In genomic region chr11:102312656-102313055, GRCh38 we compare ENCODE assay signal across 9 cellular contexts. TPM values are rescaled to one million over a fixed set of nuclear protein-coding genes. Genes with fewer than 3 reads are reported as not detected.
DNase-seq lines count a peak whose midpoint lies in the region; ATAC-seq, FAIRE-seq and TF ChIP-seq lines count a peak whose summit lies in the region.
"Had no signal": no experiment of that assay in that cellular context is flagged by ENCODE, and none has a peak within 500 bp of the region (broad histone marks: within the 10 kb centered on the region; RNA-seq: fewer than 3 reads in every experiment).

No MANE protein-coding gene starts in this region.

- intact Hi-C loops in activated T-helper 2 cell treated with anti-CD3 and anti-CD28 coated beads, Interferon-gamma antibody, Interleukin-2, Interleukin-4, amounts not matched to agents 10 μg/mL and 5 μg/mL and 100 μg/mL, durations not matched to agents 14 hours and 24 hours and 36 hours (cut with micrococcal nuclease) = loop anchor here (10.0 kb wide), 1 partner anchor 712 kb away; no protein-coding TSS in a partner anchor
- intact Hi-C loops in kidney (cut with DNase I) = no loop called here

- no peaks in the 10 kb centered on the region for H3K36me3 ChIP-seq in kidney (ENCODE audit: control insufficient read depth in 1 of 2, insufficient read depth in 2 of 2, low read length in 2 of 2)
- H3K36me3 ChIP-seq in tibial nerve = no peaks in the 10 kb centered on the region

- H3K27me3 Mint-ChIP-seq in activated T-cell treated with anti-CD3 and anti-CD28 coated beads, Interleukin-2, amount 50 U/mL, for 72 hours (ENCODE audit: low read depth) = no peaks in the 10 kb centered on the region
- no peaks in the 10 kb centered on the region for H3K27me3 Mint-ChIP-seq in activated T-helper 2 cell treated with anti-CD3 and anti-CD28 coated beads, Interferon-gamma antibody, Interleukin-2, Interleukin-4, amounts not matched to agents 10 μg/mL and 5 μg/mL and 100 μg/mL, durations not matched to agents 14 hours and 24 hours and 36 hours (ENCODE audit: low read depth)
- H3K27me3 Mint-ChIP-seq in progenitor cell of endocrine pancreas = peaks cover 8% of the 10 kb centered on the region

- peak overlapping the region in 1 of 2 donors; percentile 29 for H3K9ac ChIP-seq in kidney (ENCODE audit: low read length in 2 of 2)

- no peak for DNase-seq in activated T-cell treated with anti-CD3 and anti-CD28 coated beads, Interleukin-2, amount 50 U/mL, for 72 hours
- no peak for DNase-seq in activated T-cell treated with anti-CD3 and anti-CD28 coated beads, Interleukin-2, amount 50 U/mL, for 48 hours
- no peak for DNase-seq in activated T-helper 2 cell treated with anti-CD3 and anti-CD28 coated beads, Interferon-gamma antibody, Interleukin-2, Interleukin-4, amounts not matched to agents 10 μg/mL and 5 μg/mL and 100 μg/mL, durations not matched to agents 14 hours and 24 hours and 36 hours (ENCODE audit: low spot score)
- DNase-seq in kidney = no peak
- DNase-seq in tibial nerve (ENCODE audit: low spot score in 2 of 2) = no peak
- no peak for DNase-seq in HUDEP-2 (lab: John Stamatoyannopoulos, UW; ENCODE audit: unreplicated experiment in 76 of 76)
- no peak for DNase-seq in progenitor cell of endocrine pancreas (ENCODE audit: low spot score, unreplicated experiment)
- DNase-seq: activated CD4-positive, alpha-beta T cell treated with anti-CD3 and anti-CD28 coated beads for 1 hour had no signal

- ATAC-seq in activated T-cell treated with anti-CD3 and anti-CD28 coated beads, Interleukin-2, amount 50 U/mL, for 72 hours (replicated peaks in 1 of 2) = no peak
- ATAC-seq in HG02798 (IDR thresholded peaks at IDR 0.05; ENCODE audit: poor library complexity, unreplicated experiment) = no peak

- H3K4me3 ChIP-seq in kidney (ENCODE audit: low read length in 2 of 2) (peak overlapping the region in 1 of 2 donors; percentile 45), tibial nerve (peak overlapping the region in 3 of 4 donors; percentile 16 to 33 (median 16))

- peaks cover 0 to 2% of the 10 kb centered on the region in 2 donors for H3K9me3 Mint-ChIP-seq in activated T-cell treated with anti-CD3 and anti-CD28 coated beads, Interleukin-2, amount 50 U/mL, for 72 hours
- no peaks in the 10 kb centered on the region for H3K9me3 Mint-ChIP-seq in activated T-helper 2 cell treated with anti-CD3 and anti-CD28 coated beads, Interferon-gamma antibody, Interleukin-2, Interleukin-4, amounts not matched to agents 10 μg/mL and 5 μg/mL and 100 μg/mL, durations not matched to agents 14 hours and 24 hours and 36 hours
- peaks cover 6% of the 10 kb centered on the region for H3K9me3 Mint-ChIP-seq in progenitor cell of endocrine pancreas (ENCODE audit: low read depth)

- H3K27ac Mint-ChIP-seq in activated T-cell treated with anti-CD3 and anti-CD28 coated beads, Interleukin-2, amount 50 U/mL, for 72 hours = peak overlapping the region; percentile 99
- peak overlapping the region; percentile 33 for H3K27ac Mint-ChIP-seq in activated T-helper 2 cell treated with anti-CD3 and anti-CD28 coated beads, Interferon-gamma antibody, Interleukin-2, Interleukin-4, amounts not matched to agents 10 μg/mL and 5 μg/mL and 100 μg/mL, durations not matched to agents 14 hours and 24 hours and 36 hours
- no peak overlapping the region for H3K27ac Mint-ChIP-seq in progenitor cell of endocrine pancreas

- H3K9me3 ChIP-seq in kidney (ENCODE audit: control insufficient read depth in 1 of 2, low read length in 2 of 2) = no peaks in the 10 kb centered on the region
- H3K9me3 ChIP-seq in tibial nerve = no peaks in the 10 kb centered on the region

- peaks cover 70% of the 10 kb centered on the region for H3K4me1 Mint-ChIP-seq in activated T-cell treated with anti-CD3 and anti-CD28 coated beads, Interleukin-2, amount 50 U/mL, for 72 hours (ENCODE audit: low read depth)
- H3K4me1 Mint-ChIP-seq in activated T-helper 2 cell treated with anti-CD3 and anti-CD28 coated beads, Interferon-gamma antibody, Interleukin-2, Interleukin-4, amounts not matched to agents 10 μg/mL and 5 μg/mL and 100 μg/mL, durations not matched to agents 14 hours and 24 hours and 36 hours (ENCODE audit: low read depth) = peaks cover 38% of the 10 kb centered on the region
- H3K4me1 Mint-ChIP-seq in progenitor cell of endocrine pancreas (ENCODE audit: low read depth) = peaks cover 7% of the 10 kb centered on the region

- peak; percentile 83 for FAIRE-seq in kidney (lab: Jason Lieb, UNC)

- peaks cover 6 to 10% of the 10 kb centered on the region in 2 donors for H3K36me3 Mint-ChIP-seq in activated T-cell treated with anti-CD3 and anti-CD28 coated beads, Interleukin-2, amount 50 U/mL, for 72 hours (ENCODE audit: insufficient read depth in 2 of 2)
- peaks cover 24% of the 10 kb centered on the region for H3K36me3 Mint-ChIP-seq in activated T-helper 2 cell treated with anti-CD3 and anti-CD28 coated beads, Interferon-gamma antibody, Interleukin-2, Interleukin-4, amounts not matched to agents 10 μg/mL and 5 μg/mL and 100 μg/mL, durations not matched to agents 14 hours and 24 hours and 36 hours (ENCODE audit: low read depth)
- no peaks in the 10 kb centered on the region for H3K36me3 Mint-ChIP-seq in progenitor cell of endocrine pancreas (ENCODE audit: insufficient read depth)

- peak overlapping the region; percentile 79 to 93 for H3K4me3 Mint-ChIP-seq in activated T-cell treated with anti-CD3 and anti-CD28 coated beads, Interleukin-2, amount 50 U/mL, for 72 hours
- H3K4me3 Mint-ChIP-seq in activated T-helper 2 cell treated with anti-CD3 and anti-CD28 coated beads, Interferon-gamma antibody, Interleukin-2, Interleukin-4, amounts not matched to agents 10 μg/mL and 5 μg/mL and 100 μg/mL, durations not matched to agents 14 hours and 24 hours and 36 hours (ENCODE audit: low read depth) = no peak overlapping the region
- no peak overlapping the region for H3K4me3 Mint-ChIP-seq in progenitor cell of endocrine pancreas (ENCODE audit: low read depth)

- peak; percentile 23 to 65 for TF ChIP-seq EP300 in tibial nerve (IDR thresholded peaks at IDR 0.05)

- TF ChIP-seq CTCF in kidney (IDR thresholded peaks at IDR 0.05; ENCODE audit: borderline replicate concordance, extremely low read depth, insufficient read depth) (no peak), tibial nerve (IDR thresholded peaks at IDR 0.05) (no peak), progenitor cell of endocrine pancreas (IDR thresholded peaks at IDR 0.05; ENCODE audit: unreplicated experiment) (no peak)

- WGBS in tibial nerve, 2 donors = 23 to 32% methylated on average over 2 of the region's 2 CpGs

- TF ChIP-seq POLR2A in tibial nerve (IDR thresholded peaks at IDR 0.05) = no peak

- H3K27ac ChIP-seq in kidney (ENCODE audit: low read depth in 2 of 2, low read length in 2 of 2) = peak overlapping the region in 1 of 2 donors; percentile 1
- peak overlapping the region; percentile 77 to 92 (median 85) for H3K27ac ChIP-seq in tibial nerve

- no peaks in the 10 kb centered on the region for H3K27me3 ChIP-seq in tibial nerve

- H3K4me1 ChIP-seq in kidney (ENCODE audit: control insufficient read depth in 1 of 2, insufficient read depth in 1 of 2, low read depth in 1 of 2, low read length in 2 of 2) = no peaks in the 10 kb centered on the region
- peaks cover 0 to 33% (median 13%) of the 10 kb centered on the region in 4 donors for H3K4me1 ChIP-seq in tibial nerve

RNA-seq across cellular contexts. Expression of gene BIRC3, which starts 4.6 kb away (rescaled TPM):
- total RNA-seq in activated T-cell treated with anti-CD3 and anti-CD28 coated beads, Interleukin-2, amount 50 U/mL, for 72 hours = 100 to 1,000 TPM; 123 to 155 TPM
- total RNA-seq in activated T-helper 2 cell treated with anti-CD3 and anti-CD28 coated beads, Interferon-gamma antibody, Interleukin-2, Interleukin-4, amounts not matched to agents 10 μg/mL and 5 μg/mL and 100 μg/mL, durations not matched to agents 14 hours and 24 hours and 36 hours = 217 and 221 TPM in 2 replicates
- total RNA-seq in kidney = 110 TPM
- polyA plus RNA-seq in kidney (ENCODE audit: insufficient read depth, low read depth, low replicate concordance) = 3.9 TPM
- 10 to 100 TPM; 12.9 to 28.2 (median 20.3) TPM for total RNA-seq in tibial nerve
- total RNA-seq in progenitor cell of endocrine pancreas = 0.29 and 0.36 TPM in 2 replicates

RNA-seq across cellular contexts. Expression of gene BIRC2, which starts 34.4 kb away (rescaled TPM):
- 10 to 100 TPM; 38.3 to 44.4 TPM for total RNA-seq in activated T-cell treated with anti-CD3 and anti-CD28 coated beads, Interleukin-2, amount 50 U/mL, for 72 hours
- total RNA-seq in activated T-helper 2 cell treated with anti-CD3 and anti-CD28 coated beads, Interferon-gamma antibody, Interleukin-2, Interleukin-4, amounts not matched to agents 10 μg/mL and 5 μg/mL and 100 μg/mL, durations not matched to agents 14 hours and 24 hours and 36 hours = 28.0 and 30.4 TPM in 2 replicates
- total RNA-seq in kidney = 42.4 TPM
- polyA plus RNA-seq in kidney (ENCODE audit: insufficient read depth, low read depth, low replicate concordance) = 34.0 TPM
- total RNA-seq in tibial nerve = 10 to 100 TPM; 39.0 to 74.5 (median 51.4) TPM
- total RNA-seq in progenitor cell of endocrine pancreas = 66.3 and 67.2 TPM in 2 replicates

Comparison
In these comparisons a context has a peak if more than half of its experiments do, and no peak if none do; other contexts are left out.
1. H3K4me3 Mint-ChIP-seq: peak in activated T-cell treated with anti-CD3 and anti-CD28 coated beads, Interleukin-2, amount 50 U/mL, for 72 hours (2 of 2); none in activated T-helper 2 cell treated with anti-CD3 and anti-CD28 coated beads, Interferon-gamma antibody, Interleukin-2, Interleukin-4, amounts not matched to agents 10 μg/mL and 5 μg/mL and 100 μg/mL, durations not matched to agents 14 hours and 24 hours and 36 hours (single experiment) and progenitor cell of endocrine pancreas (single experiment).
2. RNA of gene BIRC3, which starts 4.6 kb away (total RNA-seq): 217 to 221 TPM in activated T-helper 2 cell treated with anti-CD3 and anti-CD28 coated beads, Interferon-gamma antibody, Interleukin-2, Interleukin-4, amounts not matched to agents 10 μg/mL and 5 μg/mL and 100 μg/mL, durations not matched to agents 14 hours and 24 hours and 36 hours, 123 to 155 TPM in activated T-cell treated with anti-CD3 and anti-CD28 coated beads, Interleukin-2, amount 50 U/mL, for 72 hours, 110 TPM in kidney (single experiment) and 12.9 to 28.2 TPM in tibial nerve; 0.29 to 0.36 TPM in progenitor cell of endocrine pancreas; every median in the first group is over 10 times any median in the second.